In the genomic region with DNA sequence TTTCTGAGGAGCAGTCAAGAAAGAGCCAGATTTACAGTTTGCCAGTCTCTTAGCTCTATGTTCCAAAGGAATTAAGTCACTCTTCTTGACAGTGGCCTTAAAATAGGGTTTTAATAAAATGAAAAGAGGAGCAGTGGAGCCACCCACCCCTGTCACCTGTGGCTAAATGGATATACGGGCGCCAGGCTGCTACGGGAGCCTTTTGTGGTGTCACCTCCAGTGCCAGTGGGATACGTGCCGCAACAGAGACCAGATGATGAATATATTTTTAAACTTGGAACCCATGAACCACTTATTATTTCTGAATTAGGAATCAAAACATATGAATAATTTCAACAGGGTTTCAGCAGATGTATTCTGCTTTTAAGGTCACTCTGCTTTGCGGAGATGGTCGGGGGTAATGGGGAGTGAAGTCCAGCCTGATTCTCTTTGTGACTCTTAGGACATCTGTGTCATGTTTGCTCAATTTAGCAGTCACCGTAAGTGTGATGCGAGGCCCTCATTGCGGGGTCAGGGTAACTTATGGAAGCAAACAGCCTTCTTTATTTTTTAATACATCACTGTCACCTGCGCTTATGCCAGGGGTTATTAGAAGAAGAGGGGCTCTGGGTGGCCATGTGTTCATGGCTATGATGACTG, we compare ENCODE assay signal across 19 cellular contexts.
DNase-seq lines count a peak whose midpoint lies in the region; ATAC-seq, FAIRE-seq and TF ChIP-seq lines count a peak whose summit lies in the region.
"Had no signal": no experiment of that assay in that cellular context is flagged by ENCODE, and none has a peak within 500 bp of the region (broad histone marks: within the 10 kb centered on the region; RNA-seq: fewer than 3 reads in every experiment).

No MANE protein-coding gene starts in this region.

- no peak for ATAC-seq in left cardiac atrium
- peak; percentile 50 to 79 (median 69) for ATAC-seq in psoas muscle
- no peak for ATAC-seq in GM19351 (IDR thresholded peaks at IDR 0.05; ENCODE audit: unreplicated experiment)
- ATAC-seq: PC-3 had no signal

- intact Hi-C loops in left cardiac atrium (cut with DNase I), result no loop called here
- intact Hi-C loops in ascending aorta (cut with DNase I), result no loop called here
- intact Hi-C loops in psoas muscle (cut with DNase I), result loop anchor here in 1 of 2 donors (1.0 to 5.0 kb wide), 2 partner anchors 37 to 52 kb away; no protein-coding TSS in a partner anchor
- intact Hi-C loops in thyroid gland (cut with DNase I), result no loop called here

- H3K27me3 ChIP-seq in right atrium auricular region (no peaks in the 10 kb centered on the region), ascending aorta (no peaks in the 10 kb centered on the region), psoas muscle (ENCODE audit: insufficient read depth in 3 of 3, low read length in 2 of 3) (no peaks in the 10 kb centered on the region), thyroid gland (no peaks in the 10 kb centered on the region)

- no peaks in the 10 kb centered on the region for H3K9me3 ChIP-seq in right atrium auricular region
- H3K9me3 ChIP-seq in ascending aorta, result no peaks in the 10 kb centered on the region
- H3K9me3 ChIP-seq in psoas muscle, result no peaks in the 10 kb centered on the region
- no peaks in the 10 kb centered on the region for H3K9me3 ChIP-seq in thyroid gland
- H3K9me3 ChIP-seq: BE2C had no signal

- no peak for TF ChIP-seq CTCF in right atrium auricular region (IDR thresholded peaks at IDR 0.05)
- no peak for TF ChIP-seq CTCF in ascending aorta (IDR thresholded peaks at IDR 0.05)
- no peak for TF ChIP-seq CTCF in psoas muscle (IDR thresholded peaks at IDR 0.05)
- no peak for TF ChIP-seq CTCF in thyroid gland (IDR thresholded peaks at IDR 0.05)

- FAIRE-seq in GM12892 (lab: Jason Lieb, UNC), result no peak

- H3K27ac ChIP-seq in right atrium auricular region (peak overlapping the region; percentile 57 to 62), ascending aorta (peak overlapping the region; percentile 72 to 99), psoas muscle (peak overlapping the region; percentile 99), thyroid gland (peak overlapping the region; percentile 73 to 91 (median 74))

- TF ChIP-seq POLR2A in thyroid gland (IDR thresholded peaks at IDR 0.05), result no peak
- TF ChIP-seq POLR2A in GM12892 (IDR thresholded peaks at IDR 0.05; ENCODE audit: low read depth, low read length), result no peak

- H3K4me1 ChIP-seq in right atrium auricular region, result peaks cover 0 to 98% of the 10 kb centered on the region in 2 donors
- H3K4me1 ChIP-seq in ascending aorta, result peaks cover 42 to 93% of the 10 kb centered on the region in 2 donors
- peaks cover 94% of the 10 kb centered on the region for H3K4me1 ChIP-seq in psoas muscle
- peaks cover 98% of the 10 kb centered on the region in 2 donors for H3K4me1 ChIP-seq in thyroid gland
- H3K4me1 ChIP-seq: BE2C had no signal

- DNase-seq in right atrium auricular region (ENCODE audit: low spot score) (no peak), left cardiac atrium (no peak), ascending aorta (ENCODE audit: low spot score in 2 of 2) (no peak), psoas muscle (peak in 1 of 2 donors; percentile 76), thyroid gland (no peak), NCI-H345 treated with DMSO at 0.1 percent for 48 hours (lab: John Stamatoyannopoulos, UW; ENCODE audit: unreplicated experiment) (no peak), GM12892 (ENCODE audit: insufficient read length) (no peak)
- DNase-seq: BE2C, DMS79, H7, Kasumi-1, NCI-H1048, NCI-H1417 treated with DMSO at 0.1 percent for 48 hours, NCI-H187, NCI-H446 treated with DMSO at 0.1 percent for 48 hours, NCI-H526 treated with DMSO at 0.1 percent for 48 hours, PC-3, SHP77 treated with DMSO at 0.1 percent for 48 hours had no signal

- H3K4me3 ChIP-seq in right atrium auricular region (no peak overlapping the region), ascending aorta (peak overlapping the region in 1 of 2 donors; percentile 21), psoas muscle (peak overlapping the region; percentile 36), thyroid gland (replicated peaks in 1 of 3) (no peak overlapping the region)

- H3K36me3 ChIP-seq in right atrium auricular region (peaks cover 36% of the 10 kb centered on the region), ascending aorta (peaks cover 31 to 64% of the 10 kb centered on the region in 2 donors), psoas muscle (ENCODE audit: insufficient read depth in 1 of 2, low read depth in 1 of 2) (peaks cover 0 to 7% of the 10 kb centered on the region in 2 donors), thyroid gland (peaks cover 17 to 19% of the 10 kb centered on the region in 2 donors)
- H3K36me3 ChIP-seq: BE2C had no signal

- 34 to 61% (median 40%) methylated on average over 11 of the region's 11 CpGs for WGBS in psoas muscle, 3 donors
- WGBS in thyroid gland, 2 donors, result 93 to 97% methylated on average over 11 of the region's 11 CpGs

Comparison
In these comparisons a context has a peak if more than half of its experiments do, and no peak if none do; other contexts are left out.
1. ATAC-seq: peak in psoas muscle (4 of 4); none in left cardiac atrium (0 of 2) and GM19351 (single experiment).
2. Peak in every context shown above with its lines, with median percentiles within 50 percentile points of each other: H3K27ac ChIP-seq.